ENCODE assay signal across 6 cellular contexts in the genomic region with DNA sequence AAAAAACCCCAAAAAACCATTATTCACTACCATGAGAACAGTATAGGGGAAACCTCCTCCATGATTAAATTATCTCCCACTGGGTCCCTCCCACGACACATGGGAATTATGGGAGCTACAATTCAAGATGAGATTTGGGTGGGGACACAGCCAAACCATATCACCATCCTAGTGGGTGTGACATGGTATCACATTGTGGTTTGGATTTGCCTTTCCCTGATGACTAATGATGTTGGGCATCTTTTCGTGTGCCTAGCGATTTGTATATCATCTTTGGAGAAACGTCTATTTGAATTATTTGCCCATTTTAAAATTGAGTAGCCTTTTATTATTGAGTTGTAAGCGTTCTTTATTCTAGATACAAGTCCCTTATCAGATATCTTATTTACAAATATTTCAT.
"Had no signal": no experiment of that assay in that cellular context is flagged by ENCODE, and none has a peak within 500 bp of the region (broad histone marks: within the 10 kb centered on the region; RNA-seq: fewer than 3 reads in every experiment).

No MANE protein-coding gene starts in this region.

- H3K9me3 Mint-ChIP-seq: GM23338, H9 had no signal

- H3K36me3 Mint-ChIP-seq: IgD-negative memory B cell had no signal

- H3K4me3 Mint-ChIP-seq: GM23338, H9, IgD-negative memory B cell had no signal

- ATAC-seq: GM23338, HepG2 had no signal

- DNase-seq: H9, HCEC 1CT, KBM-7 had no signal

- H3K4me1 Mint-ChIP-seq: IgD-negative memory B cell had no signal

- H3K27ac Mint-ChIP-seq: GM23338, H9, IgD-negative memory B cell had no signal
